Comparison of ENCODE assay signal across 19 cellular contexts in the genomic region with DNA sequence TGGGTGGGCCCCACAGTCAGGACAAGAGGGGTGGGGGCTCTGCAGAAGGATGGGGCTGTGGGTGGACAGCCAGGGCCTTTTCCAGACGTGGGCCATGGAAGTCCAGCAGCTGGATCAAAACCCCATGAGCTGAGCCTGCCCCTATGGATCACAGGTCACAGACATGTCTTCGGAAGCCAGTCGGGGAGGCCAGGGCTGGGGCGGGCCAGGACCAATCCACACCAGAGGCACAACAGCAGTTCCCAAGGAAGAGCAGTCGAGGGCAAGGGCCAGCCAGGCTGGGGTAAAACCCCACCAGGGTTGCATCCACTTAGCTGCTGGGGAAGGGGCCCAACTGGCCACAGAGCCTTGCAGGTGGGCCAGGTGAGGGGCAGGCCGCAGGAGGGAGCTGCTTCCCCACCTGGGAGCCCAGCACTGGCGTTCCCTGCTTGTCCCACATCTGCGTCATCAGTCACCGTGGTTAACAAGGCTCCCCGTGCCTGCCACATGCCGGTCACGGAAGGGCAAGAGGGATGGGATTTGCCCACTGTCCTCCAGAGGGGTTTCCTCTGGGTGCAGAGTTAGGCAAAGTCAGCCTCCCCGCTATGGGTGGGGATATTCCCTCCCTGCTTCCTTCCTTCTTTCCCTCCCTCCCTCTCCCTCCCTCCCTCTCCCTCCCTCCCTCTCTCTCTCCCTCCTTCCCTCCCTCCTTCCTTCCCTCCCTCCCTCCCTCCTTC. TPM values are rescaled to one million over a fixed set of nuclear protein-coding genes. Genes with fewer than 3 reads are reported as not detected.
DNase-seq lines count a peak whose midpoint lies in the region; ATAC-seq and TF ChIP-seq lines count a peak whose summit lies in the region.
"Had no signal": no experiment of that assay in that cellular context is flagged by ENCODE, and none has a peak within 500 bp of the region (broad histone marks: within the 10 kb centered on the region; RNA-seq: fewer than 3 reads in every experiment).

No MANE protein-coding gene starts in this region.

- CTCF ChIA-PET in CD8-positive, alpha-beta T cell (lab: Charles Lee), result interaction anchor here (0.5 to 1.2 kb wide), 2 partner anchors 13 to 423 kb away, joined by 3 read pairs; no protein-coding TSS in a partner anchor

- no peaks in the 10 kb centered on the region for H3K36me3 ChIP-seq in CD8-positive, alpha-beta T cell (ENCODE audit: insufficient read depth, low read length)
- H3K36me3 ChIP-seq in KOPT-K1 (ENCODE audit: insufficient read depth, low read length) (no peaks in the 10 kb centered on the region), WERI-Rb-1 (no peaks in the 10 kb centered on the region)
- H3K36me3 ChIP-seq: MG63, prostate gland, thoracic aorta had no signal

- H3K4me3 ChIP-seq in CD8-positive, alpha-beta T cell (ENCODE audit: low read depth, low read length), result no peak overlapping the region
- no peak overlapping the region for H3K4me3 ChIP-seq in WERI-Rb-1 (ENCODE audit: low read depth, low read length)
- H3K4me3 ChIP-seq: MG63, prostate gland, smooth muscle cell, thoracic aorta had no signal

- POLR2A ChIA-PET in CD8-positive, alpha-beta T cell (lab: Charles Lee), result interaction anchor here (2.5 kb wide), 1 partner anchor 46 kb away, joined by 14 read pairs; a partner anchor contains a TSS

- no peak overlapping the region for H3K4me3 Mint-ChIP-seq in CD8-positive, alpha-beta T cell
- peak overlapping the region in 1 of 2 donors; percentile 65 for H3K4me3 Mint-ChIP-seq in effector memory CD8-positive, alpha-beta T cell
- H3K4me3 Mint-ChIP-seq in stimulated activated effector memory CD8-positive, alpha-beta T cell treated with anti-CD3 and anti-CD28 coated beads, Interleukin-12 subunit alpha, Interleukin-12 subunit beta, amount 100 ng/mL, for 72 hours, result no peak overlapping the region
- H3K4me3 Mint-ChIP-seq: activated naive CD4-positive, alpha-beta T cell treated with anti-CD3 and anti-CD28 coated beads for 36 hours; nephron progenitor cell had no signal

- H3K27me3 ChIP-seq in CD8-positive, alpha-beta T cell (ENCODE audit: insufficient read depth, low read length), result no peaks in the 10 kb centered on the region
- no peaks in the 10 kb centered on the region for H3K27me3 ChIP-seq in WERI-Rb-1 (ENCODE audit: insufficient read depth, low read depth, severe bottlenecking)
- H3K27me3 ChIP-seq: MG63 had no signal

- peaks cover 8% of the 10 kb centered on the region for H3K27me3 Mint-ChIP-seq in CD8-positive, alpha-beta T cell (ENCODE audit: low read depth)
- peaks cover 8 to 24% of the 10 kb centered on the region in 2 donors for H3K27me3 Mint-ChIP-seq in effector memory CD8-positive, alpha-beta T cell

- DNase-seq in CD8-positive, alpha-beta T cell, result peak in 2 of 7 experiments; percentile 10 to 47
- DNase-seq in effector memory CD8-positive, alpha-beta T cell, result no peak
- DNase-seq in stimulated activated effector memory CD8-positive, alpha-beta T cell treated with anti-CD3 and anti-CD28 coated beads, Interleukin-12 subunit alpha, Interleukin-12 subunit beta, amount 100 ng/mL, for 72 hours (ENCODE audit: low spot score in 2 of 2), result peak in 1 of 2 donors; percentile 45
- no peak for DNase-seq in WERI-Rb-1
- no peak for DNase-seq in foreskin melanocyte
- DNase-seq in C1 segment of cervical spinal cord (lab: John Stamatoyannopoulos, UW), result no peak
- DNase-seq: erythroblast, mesendoderm, NCI-H187 treated with DMSO at 0.1 percent for 48 hours, NCI-H446 treated with DMSO at 0.1 percent for 48 hours, nephron progenitor cell had no signal

- no peak overlapping the region for H3K27ac Mint-ChIP-seq in CD8-positive, alpha-beta T cell
- H3K27ac Mint-ChIP-seq in effector memory CD8-positive, alpha-beta T cell, result peak overlapping the region; percentile 86 to 90
- peak overlapping the region; percentile 56 for H3K27ac Mint-ChIP-seq in stimulated activated effector memory CD8-positive, alpha-beta T cell treated with anti-CD3 and anti-CD28 coated beads, Interleukin-12 subunit alpha, Interleukin-12 subunit beta, amount 100 ng/mL, for 72 hours
- H3K27ac Mint-ChIP-seq: activated naive CD4-positive, alpha-beta T cell treated with anti-CD3 and anti-CD28 coated beads for 36 hours; nephron progenitor cell had no signal

- H3K9me3 Mint-ChIP-seq in CD8-positive, alpha-beta T cell, result peaks cover 6% of the 10 kb centered on the region
- no peaks in the 10 kb centered on the region for H3K9me3 Mint-ChIP-seq in effector memory CD8-positive, alpha-beta T cell
- H3K9me3 Mint-ChIP-seq in stimulated activated effector memory CD8-positive, alpha-beta T cell treated with anti-CD3 and anti-CD28 coated beads, Interleukin-12 subunit alpha, Interleukin-12 subunit beta, amount 100 ng/mL, for 72 hours, result no peaks in the 10 kb centered on the region

- intact Hi-C loops in CD8-positive, alpha-beta T cell (cut with DNase I, micrococcal nuclease), result loop anchor here (5.0 kb wide), 1 partner anchor 48 kb away; no protein-coding TSS in a partner anchor

- no peaks in the 10 kb centered on the region for H3K9me3 ChIP-seq in CD8-positive, alpha-beta T cell (ENCODE audit: low read length)
- peaks cover 7% of the 10 kb centered on the region for H3K9me3 ChIP-seq in KOPT-K1 (ENCODE audit: insufficient read depth, low read length, poor library complexity, severe bottlenecking)
- H3K9me3 ChIP-seq in WERI-Rb-1 (ENCODE audit: severe bottlenecking), result peaks cover 14% of the 10 kb centered on the region
- H3K9me3 ChIP-seq: MG63, prostate gland, thoracic aorta had no signal

- TF ChIP-seq CTCF in CD8-positive, alpha-beta T cell (IDR thresholded peaks at IDR 0.05), result no peak
- no peak for TF ChIP-seq CTCF in WERI-Rb-1 (IDR thresholded peaks at IDR 0.05; ENCODE audit: low read depth, low read length)

- no peak for ATAC-seq in CD8-positive, alpha-beta T cell
- no peak for ATAC-seq in effector memory CD8-positive, alpha-beta T cell (replicated peaks)
- no peak for ATAC-seq in stimulated activated effector memory CD8-positive, alpha-beta T cell treated with anti-CD3 and anti-CD28 coated beads, Interleukin-12 subunit alpha, Interleukin-12 subunit beta, amount 100 ng/mL, for 72 hours
- ATAC-seq: Right ventricle myocardium inferior had no signal

- H3K36me3 Mint-ChIP-seq in CD8-positive, alpha-beta T cell, result no peaks in the 10 kb centered on the region
- peaks cover 12% of the 10 kb centered on the region for H3K36me3 Mint-ChIP-seq in effector memory CD8-positive, alpha-beta T cell (ENCODE audit: insufficient read depth)
- H3K36me3 Mint-ChIP-seq in stimulated activated effector memory CD8-positive, alpha-beta T cell treated with anti-CD3 and anti-CD28 coated beads, Interleukin-12 subunit alpha, Interleukin-12 subunit beta, amount 100 ng/mL, for 72 hours, result no peaks in the 10 kb centered on the region

- peaks cover 28% of the 10 kb centered on the region for H3K4me1 Mint-ChIP-seq in CD8-positive, alpha-beta T cell (ENCODE audit: low read depth)
- peaks cover 15 to 28% of the 10 kb centered on the region in 2 donors for H3K4me1 Mint-ChIP-seq in effector memory CD8-positive, alpha-beta T cell (ENCODE audit: low read depth in 2 of 2)
- H3K4me1 Mint-ChIP-seq in stimulated activated effector memory CD8-positive, alpha-beta T cell treated with anti-CD3 and anti-CD28 coated beads, Interleukin-12 subunit alpha, Interleukin-12 subunit beta, amount 100 ng/mL, for 72 hours, result peaks cover 45% of the 10 kb centered on the region

- peak overlapping the region; percentile 17 for H3K27ac ChIP-seq in CD8-positive, alpha-beta T cell (ENCODE audit: low read depth, low read length)
- H3K27ac ChIP-seq in KOPT-K1 (ENCODE audit: low read depth, low read length, poor library complexity, severe bottlenecking) (peak overlapping the region; percentile 84), WERI-Rb-1 (no peak overlapping the region)
- H3K27ac ChIP-seq: prostate gland, thoracic aorta, VCaP had no signal

- peaks cover 26% of the 10 kb centered on the region for H3K4me1 ChIP-seq in CD8-positive, alpha-beta T cell (ENCODE audit: insufficient read depth, low read length)
- H3K4me1 ChIP-seq: prostate gland had no signal

RNA-seq across cellular contexts. Expression of a gene that starts 46.4 kb away (rescaled TPM):
- total RNA-seq in CD8-positive, alpha-beta T cell, result 100 to 1,000 TPM; 157 to 162 TPM
